29 cellular contexts compared by ENCODE assay signal in the genomic region with DNA sequence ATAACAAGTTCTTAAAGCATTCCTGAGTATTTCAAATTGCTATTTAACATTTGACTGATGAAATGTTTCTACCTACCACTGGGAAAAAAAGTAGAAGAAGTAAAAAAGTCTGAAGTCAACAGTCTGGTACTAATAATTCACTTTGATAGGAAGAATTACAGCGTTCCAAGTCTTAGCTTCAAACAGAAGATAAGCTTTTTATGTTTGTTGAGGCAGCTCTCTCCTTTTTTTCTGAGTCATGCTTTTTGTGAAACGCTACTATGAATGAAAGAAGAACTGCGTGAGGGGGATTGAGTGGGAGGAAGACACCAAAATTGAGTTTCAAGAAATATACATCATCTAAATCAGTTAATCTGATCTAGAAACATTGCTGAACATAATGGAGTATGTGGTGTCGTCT. TPM values are rescaled to one million over a fixed set of nuclear protein-coding genes. Genes with fewer than 3 reads are reported as not detected.
"Had no signal": no experiment of that assay in that cellular context is flagged by ENCODE, and none has a peak within 500 bp of the region (broad histone marks: within the 10 kb centered on the region; RNA-seq: fewer than 3 reads in every experiment).

No MANE protein-coding gene starts in this region.

- H3K9me3 Mint-ChIP-seq: activated CD4-positive, alpha-beta T cell treated with anti-CD3 and anti-CD28 coated beads, Interleukin-2, amount 10 ng/mL, durations not matched to agents 7 days and 5 days; activated naive CD8-positive, alpha-beta T cell treated with anti-CD3 and anti-CD28 coated beads, Interleukin-2, amount 10 ng/mL, durations not matched to agents 7 days and 5 days; activated T-cell treated with anti-CD3 and anti-CD28 coated beads, Interleukin-2, amount 50 U/mL, for 24 hours; activated T-helper 2 cell treated with anti-CD3 and anti-CD28 coated beads, Interferon-gamma antibody, Interleukin-2, Interleukin-4, amounts not matched to agents 10 μg/mL and 5 μg/mL and 100 μg/mL, durations not matched to agents 14 hours and 24 hours and 36 hours; brain had no signal

- H3K4me1 Mint-ChIP-seq: activated CD4-positive, alpha-beta T cell treated with anti-CD3 and anti-CD28 coated beads for 36 hours; activated CD4-positive, alpha-beta T cell treated with anti-CD3 and anti-CD28 coated beads, Interleukin-2, amount 10 ng/mL, durations not matched to agents 7 days and 5 days; activated naive CD4-positive, alpha-beta T cell treated with anti-CD3 and anti-CD28 coated beads, Interleukin-2, amount 50 U/mL, for 24 hours; activated naive CD8-positive, alpha-beta T cell treated with anti-CD3 and anti-CD28 coated beads, Interleukin-2, amount 10 ng/mL, durations not matched to agents 7 days and 5 days; brain had no signal

- H3K27me3 Mint-ChIP-seq: activated CD4-positive, alpha-beta T cell treated with anti-CD3 and anti-CD28 coated beads, Interleukin-2, amount 10 ng/mL, durations not matched to agents 7 days and 5 days had no signal

- ATAC-seq: activated CD4-positive, alpha-beta T cell treated with anti-CD3 and anti-CD28 coated beads for 36 hours; activated CD8-positive, alpha-beta T cell treated with anti-CD3 and anti-CD28 coated beads, Interleukin-2, amount 10 ng/mL, durations not matched to agents 7 days and 5 days had no signal

- H3K36me3 Mint-ChIP-seq: activated naive CD4-positive, alpha-beta T cell treated with anti-CD3 and anti-CD28 coated beads, Interleukin-2, amount 50 U/mL, for 24 hours; activated naive CD8-positive, alpha-beta T cell treated with anti-CD3 and anti-CD28 coated beads, Interleukin-2, amount 10 ng/mL, durations not matched to agents 7 days and 5 days; brain had no signal

- H3K27ac Mint-ChIP-seq: activated CD4-positive, alpha-beta T cell treated with anti-CD3 and anti-CD28 coated beads for 36 hours; activated CD4-positive, alpha-beta T cell treated with anti-CD3 and anti-CD28 coated beads, Interleukin-2, amount 10 ng/mL, durations not matched to agents 7 days and 5 days; activated CD8-positive, alpha-beta T cell treated with anti-CD3 and anti-CD28 coated beads, Interleukin-2, amount 10 ng/mL, durations not matched to agents 7 days and 5 days; activated naive CD4-positive, alpha-beta T cell treated with anti-CD3 and anti-CD28 coated beads, Interleukin-2, amount 50 U/mL, for 24 hours; activated naive CD8-positive, alpha-beta T cell treated with anti-CD3 and anti-CD28 coated beads, Interleukin-2, amount 10 ng/mL, durations not matched to agents 7 days and 5 days; activated T-cell treated with anti-CD3 and anti-CD28 coated beads, Interleukin-2, amount 50 U/mL, for 24 hours; activated T-helper 2 cell treated with anti-CD3 and anti-CD28 coated beads, Interferon-gamma antibody, Interleukin-2, Interleukin-4, amounts not matched to agents 10 μg/mL and 5 μg/mL and 100 μg/mL, durations not matched to agents 14 hours and 24 hours and 36 hours; brain had no signal

- H3K4me3 Mint-ChIP-seq: activated CD4-positive, alpha-beta T cell treated with anti-CD3 and anti-CD28 coated beads for 36 hours; activated CD4-positive, alpha-beta T cell treated with anti-CD3 and anti-CD28 coated beads, Interleukin-2, amount 10 ng/mL, durations not matched to agents 7 days and 5 days; activated CD8-positive, alpha-beta T cell treated with anti-CD3 and anti-CD28 coated beads, Interleukin-2, amount 10 ng/mL, durations not matched to agents 7 days and 5 days; activated naive CD4-positive, alpha-beta T cell treated with anti-CD3 and anti-CD28 coated beads, Interleukin-2, amount 50 U/mL, for 24 hours; activated naive CD8-positive, alpha-beta T cell treated with anti-CD3 and anti-CD28 coated beads, Interleukin-2, amount 10 ng/mL, durations not matched to agents 7 days and 5 days; activated T-cell treated with anti-CD3 and anti-CD28 coated beads, Interleukin-2, amount 50 U/mL, for 24 hours; brain had no signal

- DNase-seq: activated CD4-positive, alpha-beta T cell treated with anti-CD3 and anti-CD28 coated beads for 36 hours; activated CD4-positive, alpha-beta T cell treated with anti-CD3 and anti-CD28 coated beads, Interleukin-2, amount 10 ng/mL, durations not matched to agents 7 days and 5 days; activated CD4-positive, alpha-beta T cell treated with anti-CD3 and anti-CD28 coated beads, Interleukin-2, amount 50 U/mL, for 48 hours; activated CD8-positive, alpha-beta T cell treated with anti-CD3 and anti-CD28 coated beads, Interleukin-2, amount 10 ng/mL, durations not matched to agents 7 days and 5 days; activated gamma-delta T cell; activated naive CD4-positive, alpha-beta T cell treated with Interleukin-2 at 50 U/mL for 16 hours; activated naive CD8-positive, alpha-beta T cell treated with anti-CD3 and anti-CD28 coated beads, Interleukin-2, amount 10 ng/mL, durations not matched to agents 7 days and 5 days; activated T-cell treated with anti-CD3 and anti-CD28 coated beads, Interleukin-2, amount 50 U/mL, for 24 hours; central memory CD4-positive, alpha-beta T cell; KG1; MM.1S; MV-4-11; NCI-H1092; NCI-H1436 treated with DMSO at 0.1 percent for 48 hours; NCI-H1694 treated with DMSO at 0.1 percent for 48 hours; NCI-H2029; NCI-H345; NCI-H510A; NCI-H526; NCI-H748 treated with DMSO at 0.1 percent for 48 hours; NK-92 treated with Interleukin-12 subunit alpha and Interleukin-12 subunit beta, amount 100 ng/mL, for 24 hours; Right ventricle myocardium superior; SW 1271; T-helper 1 cell; T-helper 2 cell; T-helper 9 cell had no signal

RNA-seq across cellular contexts. Expression of a gene that starts 13.0 kb away (rescaled TPM):
- total RNA-seq: activated CD4-positive, alpha-beta T cell treated with anti-CD3 and anti-CD28 coated beads for 36 hours; activated CD4-positive, alpha-beta T cell treated with anti-CD3 and anti-CD28 coated beads, Interleukin-2, amount 10 ng/mL, durations not matched to agents 7 days and 5 days; activated CD8-positive, alpha-beta T cell treated with anti-CD3 and anti-CD28 coated beads, Interleukin-2, amount 10 ng/mL, durations not matched to agents 7 days and 5 days; activated naive CD8-positive, alpha-beta T cell treated with anti-CD3 and anti-CD28 coated beads, Interleukin-2, amount 10 ng/mL, durations not matched to agents 7 days and 5 days; activated T-helper 2 cell treated with anti-CD3 and anti-CD28 coated beads, Interferon-gamma antibody, Interleukin-2, Interleukin-4, amounts not matched to agents 10 μg/mL and 5 μg/mL and 100 μg/mL, durations not matched to agents 14 hours and 24 hours and 36 hours had no signal
